In genomic region chr1:26946270-26946669, GRCh38 we compare ENCODE assay signal across 19 cellular contexts. TPM values are rescaled to one million over a fixed set of nuclear protein-coding genes. Genes with fewer than 3 reads are reported as not detected.
DNase-seq lines count a peak whose midpoint lies in the region; ATAC-seq and TF ChIP-seq lines count a peak whose summit lies in the region.
"Had no signal": no experiment of that assay in that cellular context is flagged by ENCODE, and none has a peak within 500 bp of the region (broad histone marks: within the 10 kb centered on the region; RNA-seq: fewer than 3 reads in every experiment).

No MANE protein-coding gene starts in this region.

- DNase-seq in Right ventricle myocardium inferior (ENCODE audit: missing footprints) (no peak), cardiac septum (ENCODE audit: low spot score) (no peak), right cardiac atrium (no peak), transverse colon (no peak), T1000 (lab: John Stamatoyannopoulos, UW) (no peak)
- no peak for DNase-seq in activated CD4-positive, alpha-beta T cell treated with anti-CD3 and anti-CD28 coated beads for 4 hours
- DNase-seq in activated CD4-positive, alpha-beta memory T cell treated with anti-CD3 and anti-CD28 coated beads for 36 hours: no peak
- DNase-seq: 8988T, DMS 273 treated with DMSO at 0.1 percent for 48 hours, KBM-7, NCI-H1048, NCI-H1694 treated with DMSO at 0.1 percent for 48 hours, NCI-H345, NCI-H69 had no signal

- TF ChIP-seq CTCF in transverse colon (IDR thresholded peaks at IDR 0.05): no peak

- in situ Hi-C loops in transverse colon (cut with MboI; ENCODE audit: low pct_ligation_motif_present in 1 of 4, low pct_unique_long_range_greater_than_20kb in 1 of 4, low sequenced_read_pairs in 3 of 4): no loop called here

- H3K4me3 Mint-ChIP-seq in activated CD4-positive, alpha-beta memory T cell treated with anti-CD3 and anti-CD28 coated beads for 36 hours: no peak overlapping the region
- H3K4me3 Mint-ChIP-seq: GM23338 had no signal

- intact Hi-C loops in Right ventricle myocardium inferior (cut with DNase I) (no loop called here), cardiac septum (cut with DNase I) (no loop called here), right cardiac atrium (cut with DNase I) (no loop called here), transverse colon (cut with DNase I; ENCODE audit: low total_unique reads) (no loop called here)
- intact Hi-C loops in activated CD4-positive, alpha-beta memory T cell treated with anti-CD3 and anti-CD28 coated beads for 36 hours (cut with micrococcal nuclease): no loop called here

- H3K27me3 Mint-ChIP-seq in activated CD4-positive, alpha-beta memory T cell treated with anti-CD3 and anti-CD28 coated beads for 36 hours: no peaks in the 10 kb centered on the region

- CTCF ChIA-PET in activated CD4-positive, alpha-beta memory T cell treated with anti-CD3 and anti-CD28 coated beads for 36 hours (lab: Charles Lee): no interaction called here

- H3K27ac ChIP-seq in right cardiac atrium (ENCODE audit: low read length) (peak overlapping the region; percentile 33), mucosa of rectum (ENCODE audit: low read depth in 2 of 2, low read length in 2 of 2) (peak overlapping the region; percentile 66 to 67), transverse colon (peak overlapping the region; percentile 53 to 73 (median 55))
- H3K27ac ChIP-seq: BLaER1 had no signal

- TF ChIP-seq POLR2A in transverse colon (IDR thresholded peaks at IDR 0.05): no peak

- no peak overlapping the region for H3K27ac Mint-ChIP-seq in activated CD4-positive, alpha-beta memory T cell treated with anti-CD3 and anti-CD28 coated beads for 36 hours
- H3K27ac Mint-ChIP-seq: GM23338 had no signal

- H3K9me3 ChIP-seq in right cardiac atrium (ENCODE audit: control insufficient read depth, low read length) (no peaks in the 10 kb centered on the region), mucosa of rectum (ENCODE audit: control insufficient read depth in 2 of 2, low read length in 2 of 2) (no peaks in the 10 kb centered on the region), transverse colon (no peaks in the 10 kb centered on the region)
- H3K9me3 ChIP-seq: BLaER1 had no signal

- POLR2A ChIA-PET in activated CD4-positive, alpha-beta memory T cell treated with anti-CD3 and anti-CD28 coated beads for 36 hours (lab: Charles Lee): no interaction called here

- TF ChIP-seq EP300 in transverse colon (IDR thresholded peaks at IDR 0.05; ENCODE audit: low read depth): no peak

- H3K4me1 Mint-ChIP-seq in activated CD4-positive, alpha-beta memory T cell treated with anti-CD3 and anti-CD28 coated beads for 36 hours (ENCODE audit: low read depth): no peaks in the 10 kb centered on the region
- H3K4me1 Mint-ChIP-seq: GM23338 had no signal

- no peaks in the 10 kb centered on the region for H3K9me3 Mint-ChIP-seq in activated CD4-positive, alpha-beta memory T cell treated with anti-CD3 and anti-CD28 coated beads for 36 hours
- H3K9me3 Mint-ChIP-seq: GM23338 had no signal

- ATAC-seq in Right ventricle myocardium inferior: peak; percentile 24
- no peak for ATAC-seq in right cardiac atrium
- ATAC-seq: GM23338 had no signal

- H3K27me3 ChIP-seq in right cardiac atrium (ENCODE audit: control insufficient read depth, insufficient read depth) (no peaks in the 10 kb centered on the region), mucosa of rectum (ENCODE audit: control insufficient read depth in 2 of 2, insufficient read depth in 2 of 2, low read length in 2 of 2) (no peaks in the 10 kb centered on the region), transverse colon (no peaks in the 10 kb centered on the region)
- H3K27me3 ChIP-seq: BLaER1 had no signal

- H3K9ac ChIP-seq in mucosa of rectum (ENCODE audit: low read depth in 1 of 2, low read length in 2 of 2): peak overlapping the region in 1 of 2 donors; percentile 45
- H3K9ac ChIP-seq: BLaER1 had no signal

- WGBS in right cardiac atrium: 64% methylated on average over 4 of the region's 4 CpGs
- 54% methylated on average over 4 of the region's 4 CpGs; no CpG with 5 or more reads in 1 of the 2 donors for WGBS in transverse colon (ENCODE audit: low coverage in 1 of 2), 2 donors

- peaks cover 29% of the 10 kb centered on the region for H3K36me3 Mint-ChIP-seq in activated CD4-positive, alpha-beta memory T cell treated with anti-CD3 and anti-CD28 coated beads for 36 hours

- peaks cover 52 to 67% of the 10 kb centered on the region in 2 donors for H3K36me3 ChIP-seq in mucosa of rectum (ENCODE audit: control insufficient read depth in 2 of 2, insufficient read depth in 2 of 2, low read length in 2 of 2)
- peaks cover 0 to 34% (median 12%) of the 10 kb centered on the region in 4 donors for H3K36me3 ChIP-seq in transverse colon

- H3K4me1 ChIP-seq in right cardiac atrium (ENCODE audit: control insufficient read depth, insufficient read depth, low read length) (peaks cover 2% of the 10 kb centered on the region), mucosa of rectum (ENCODE audit: control insufficient read depth in 2 of 2, insufficient read depth in 2 of 2, low read length in 2 of 2) (peaks cover 10 to 17% of the 10 kb centered on the region in 2 donors), transverse colon (peaks cover 3 to 24% (median 13%) of the 10 kb centered on the region in 4 donors)

- H3K4me3 ChIP-seq in right cardiac atrium (ENCODE audit: low read length): no peak overlapping the region
- H3K4me3 ChIP-seq in mucosa of rectum (ENCODE audit: low read length in 2 of 2): no peak overlapping the region
- H3K4me3 ChIP-seq in transverse colon: no peak overlapping the region
- H3K4me3 ChIP-seq: BLaER1, GM23338 had no signal

RNA-seq across cellular contexts. Expression of gene KDF1, which starts 14.0 kb away (rescaled TPM):
- total RNA-seq in Right ventricle myocardium inferior (0.68 TPM), cardiac septum (not detected), right cardiac atrium (1 to 10 TPM in 1 of 4 donors, under 1 TPM in 3; 0.19 to 1.2 (median 0.88) TPM), transverse colon (10 to 100 TPM; 11.6 to 36.2 (median 29.8) TPM)
- 0.54 TPM for polyA plus RNA-seq in right cardiac atrium
- not detected for total RNA-seq in activated CD4-positive, alpha-beta memory T cell treated with anti-CD3 and anti-CD28 coated beads for 36 hours
- total RNA-seq: HT1080 had no signal

RNA-seq across cellular contexts. Expression of gene NUDC, which starts 24.7 kb away (rescaled TPM):
- total RNA-seq in Right ventricle myocardium inferior: 72.5 TPM
- total RNA-seq in cardiac septum: 55.5 TPM
- 10 to 100 TPM; 71.7 to 89.1 (median 76.4) TPM for total RNA-seq in right cardiac atrium
- 83.0 TPM for polyA plus RNA-seq in right cardiac atrium
- 10 to 100 TPM; 10.8 to 39.9 (median 27.6) TPM for total RNA-seq in transverse colon
- total RNA-seq in activated CD4-positive, alpha-beta memory T cell treated with anti-CD3 and anti-CD28 coated beads for 36 hours: 10 to 100 TPM; 90.8 to 97.1 TPM

RNA-seq across cellular contexts. Expression of gene NR0B2, which starts 32.5 kb away (rescaled TPM):
- total RNA-seq in Right ventricle myocardium inferior (4.7 TPM), cardiac septum (5.7 TPM), right cardiac atrium (1 to 10 TPM; 4.2 to 9.6 (median 6.4) TPM), transverse colon (1 to 10 TPM in 1 of 4 donors, under 1 TPM in 1, not detected in 2; 0.95 to 2.7 TPM)
- polyA plus RNA-seq in right cardiac atrium: 9.6 TPM
- total RNA-seq in activated CD4-positive, alpha-beta memory T cell treated with anti-CD3 and anti-CD28 coated beads for 36 hours: not detected
- total RNA-seq: Daoy, GM23338, HT1080 had no signal

RNA-seq across cellular contexts. Expression of gene GPATCH3, which starts 46.0 kb away (rescaled TPM):
- total RNA-seq in Right ventricle myocardium inferior (10.9 TPM), cardiac septum (6.4 TPM), right cardiac atrium (10 to 100 TPM in 2 of 4 donors, 1 to 10 TPM in 2; 7.9 to 11.7 (median 9.8) TPM), transverse colon (10 to 100 TPM in 2 of 4 donors, 1 to 10 TPM in 2; 3.2 to 35.9 (median 10.7) TPM)
- 6.0 TPM for polyA plus RNA-seq in right cardiac atrium
- total RNA-seq in activated CD4-positive, alpha-beta memory T cell treated with anti-CD3 and anti-CD28 coated beads for 36 hours: 1 to 10 TPM; 6.3 to 9.2 TPM

RNA-seq across cellular contexts. Expression of gene TRNP1, which starts 47.2 kb away (rescaled TPM):
- total RNA-seq in Right ventricle myocardium inferior (26.9 TPM), cardiac septum (42.2 TPM), right cardiac atrium (10 to 100 TPM; 45.9 to 52.4 (median 49.1) TPM), transverse colon (1 to 10 TPM in 2 of 4 donors, under 1 TPM in 1, not detected in 1; 0.80 to 4.1 (median 2.3) TPM)
- polyA plus RNA-seq in right cardiac atrium: 64.6 TPM
- total RNA-seq in activated CD4-positive, alpha-beta memory T cell treated with anti-CD3 and anti-CD28 coated beads for 36 hours: under 1 TPM; 0.19 to 0.53 TPM
